ENCODE assay signal across 27 cellular contexts in genomic region chr1:33394716-33395115, GRCh38. TPM values are rescaled to one million over a fixed set of nuclear protein-coding genes. Genes with fewer than 3 reads are reported as not detected.
A peak's percentile ranks its signal among the peaks of the same experiment; 100 is the strongest.
DNase-seq lines count a peak whose midpoint lies in the region; ATAC-seq and TF ChIP-seq lines count a peak whose summit lies in the region.
"Had no signal": no experiment of that assay in that cellular context is flagged by ENCODE, and none has a peak within 500 bp of the region (broad histone marks: within the 10 kb centered on the region; RNA-seq: fewer than 3 reads in every experiment).

No MANE protein-coding gene starts in this region.

- TF ChIP-seq CTCF in AG04450 (IDR thresholded peaks at IDR 0.05; ENCODE audit: low read depth, low read length) (no peak), HFFc6 (IDR thresholded peaks at IDR 0.05) (no peak), chondrocyte (IDR thresholded peaks at IDR 0.05) (no peak), fibroblast of the aortic adventitia (IDR thresholded peaks at IDR 0.05; ENCODE audit: insufficient read depth, low read length) (no peak), GM10266 (IDR thresholded peaks at IDR 0.05; ENCODE audit: control insufficient read depth, insufficient read depth, low read depth, missing control alignments) (no peak)

- POLR2A ChIA-PET in AG04450 (lab: Yijun Ruan, JAX) = no interaction called here

- ATAC-seq in HG03439 (IDR thresholded peaks at IDR 0.05; ENCODE audit: unreplicated experiment) (no peak), GM19351 (IDR thresholded peaks at IDR 0.05; ENCODE audit: unreplicated experiment) (no peak)
- ATAC-seq: GM12878 had no signal

- H3K4me1 Mint-ChIP-seq in HFFc6 (ENCODE audit: low read depth) = peaks cover 70% of the 10 kb centered on the region
- H3K4me1 Mint-ChIP-seq in chondrocyte (ENCODE audit: low read depth) = peaks cover 23% of the 10 kb centered on the region

- H3K4me3 Mint-ChIP-seq in HFFc6 = no peak overlapping the region
- no peak overlapping the region for H3K4me3 Mint-ChIP-seq in chondrocyte (ENCODE audit: unreplicated experiment)
- H3K4me3 Mint-ChIP-seq: CD4-positive, alpha-beta memory T cell had no signal

- peaks cover 8% of the 10 kb centered on the region; the same call in 1 of the 2 replicates for H3K36me3 Mint-ChIP-seq in HFFc6 (ENCODE audit: low read depth)
- H3K36me3 Mint-ChIP-seq in chondrocyte (ENCODE audit: low read depth) = no peaks in the 10 kb centered on the region
- H3K36me3 Mint-ChIP-seq: CD4-positive, alpha-beta memory T cell had no signal

- H3K9me3 Mint-ChIP-seq in HFFc6 (no peaks in the 10 kb centered on the region), chondrocyte (ENCODE audit: low read depth) (peaks cover 3% of the 10 kb centered on the region)
- H3K9me3 Mint-ChIP-seq: CD4-positive, alpha-beta memory T cell had no signal

- H3K27me3 Mint-ChIP-seq in HFFc6 (ENCODE audit: insufficient read depth) (peaks cover 5% of the 10 kb centered on the region), chondrocyte (ENCODE audit: low read depth) (no peaks in the 10 kb centered on the region)

- no peak for DNase-seq in AG04450 (ENCODE audit: low read depth, low spot score)
- DNase-seq in HFFc6 = no peak
- no peak for DNase-seq in chondrocyte (ENCODE audit: low spot score)
- DNase-seq in fibroblast of the aortic adventitia (ENCODE audit: low read depth) = peak; percentile 59
- DNase-seq in GM10266 (ENCODE audit: extremely low spot score) = no peak
- DNase-seq in activated CD4-positive, alpha-beta T cell treated with anti-CD3 and anti-CD28 coated beads, Interleukin-2, amount 50 U/mL, for 1 hour = no peak
- DNase-seq: 8988T; ACHN; AML-193; C1 segment of cervical spinal cord; CD4-positive, alpha-beta memory T cell; COR-L47; DMS53; GOT3; KBM-7; NCI-H1105; NCI-H146; NCI-H2029; NCI-H2227 treated with DMSO at 0.1 percent for 48 hours; NCI-H69; Right ventricle myocardium superior; RPMI8226 had no signal

- no peak overlapping the region for H3K4me3 ChIP-seq in AG04450 (ENCODE audit: low read depth, low read length)
- no peak overlapping the region for H3K4me3 ChIP-seq in fibroblast of the aortic adventitia (ENCODE audit: low read depth, low read length)
- H3K4me3 ChIP-seq: GM12878, HAP-1, SJSA1 had no signal

- H3K9me3 ChIP-seq in AG04450 (ENCODE audit: control insufficient read depth, insufficient read depth, low read length) = no peaks in the 10 kb centered on the region
- H3K9me3 ChIP-seq: HAP-1, SJSA1 had no signal

- no peaks in the 10 kb centered on the region for H3K27me3 ChIP-seq in AG04450 (ENCODE audit: control insufficient read depth, insufficient read depth, low read length)
- H3K27me3 ChIP-seq: SJSA1 had no signal

- H3K27ac ChIP-seq in AG04450 (ENCODE audit: low read depth, low read length) = peak overlapping the region; percentile 33
- H3K27ac ChIP-seq: SJSA1 had no signal

- CTCF ChIA-PET in AG04450 (lab: Charles Lee) = no interaction called here

- H3K27ac Mint-ChIP-seq in HFFc6 (peak overlapping the region; percentile 37; the same call in 1 of the 2 replicates), chondrocyte (ENCODE audit: unreplicated experiment) (peak overlapping the region; percentile 32)
- H3K27ac Mint-ChIP-seq: CD4-positive, alpha-beta memory T cell had no signal

RNA-seq across cellular contexts. Expression of gene PHC2, which starts 36.2 kb away (rescaled TPM):
- 47.1 and 78.6 TPM in 2 replicates for polyA plus RNA-seq in AG04450 (2011; rRNA removed)
- polyA minus RNA-seq in AG04450 (2011; rRNA and poly(A)+ RNA removed) = 56.2 and 73.7 TPM in 2 replicates
- total RNA-seq in HFFc6 (2021; fragmentation: NEBNext Ultra II Directional; extraction: Animal tissue kit (Norgen Biotek cat#: 25700)) = 100 to 1,000 TPM in 2 of 6 experiments, 10 to 100 TPM in 4; 86.5 to 105 (median 99.6) TPM
- total RNA-seq in chondrocyte (75.9 to 99.7 TPM (median 91.5 TPM) in 3 replicates), fibroblast of the aortic adventitia (ENCODE audit: low replicate concordance) (30.3 and 50.5 TPM in 2 replicates)
